In genomic region chr5:168268949-168269943, GRCh38 we compare ENCODE assay signal across 1 cellular context.
A peak's percentile ranks its signal among the peaks of the same experiment; 100 is the strongest.
TF ChIP-seq lines count a peak whose summit lies in the region.

No MANE protein-coding gene starts in this region.

TF ChIP-seq in GM12878, 131 proteins besides CTCF, POLR2A, EP300 and RAD21 (continued from another document):
- TF ChIP-seq BCL3 (IDR thresholded peaks at IDR 0.05; ENCODE audit: borderline replicate concordance, insufficient read depth, low read depth, low read length, poor library complexity, severe bottlenecking), result no peak
- no peak for TF ChIP-seq SMAD1 (IDR thresholded peaks at IDR 0.05; ENCODE audit: low read depth, partially characterized antibody)
- TF ChIP-seq NKRF (conservative IDR thresholded peaks at IDR 0.05), result no peak
- no peak; the same call in 1 of the 2 replicates for TF ChIP-seq CBFB (IDR thresholded peaks at IDR 0.05; ENCODE audit: low read depth)
- TF ChIP-seq JUNB (IDR thresholded peaks at IDR 0.05), result no peak
- TF ChIP-seq SP1 (IDR thresholded peaks at IDR 0.05; ENCODE audit: low read depth, low read length), result peak; percentile 7
- no peak for TF ChIP-seq EGR1 (IDR thresholded peaks at IDR 0.05; ENCODE audit: borderline replicate concordance in 1 of 2, low read depth in 2 of 2, low read length in 2 of 2)
- TF ChIP-seq SREBF2 (IDR thresholded peaks at IDR 0.05; ENCODE audit: low read length), result no peak
- no peak for TF ChIP-seq USF1 (IDR thresholded peaks at IDR 0.05; ENCODE audit: borderline replicate concordance, extremely low read length, insufficient read depth, low read depth, low read length)
- no peak for TF ChIP-seq ZNF384 (IDR thresholded peaks at IDR 0.05; ENCODE audit: borderline replicate concordance, low read depth, low read length)
- TF ChIP-seq PML (IDR thresholded peaks at IDR 0.05; ENCODE audit: low read length), result no peak
- peak; percentile 80 for TF ChIP-seq SMC3 (IDR thresholded peaks at IDR 0.05; ENCODE audit: borderline replicate concordance, low read length)
